28 cellular contexts compared by ENCODE assay signal in the genomic region with DNA sequence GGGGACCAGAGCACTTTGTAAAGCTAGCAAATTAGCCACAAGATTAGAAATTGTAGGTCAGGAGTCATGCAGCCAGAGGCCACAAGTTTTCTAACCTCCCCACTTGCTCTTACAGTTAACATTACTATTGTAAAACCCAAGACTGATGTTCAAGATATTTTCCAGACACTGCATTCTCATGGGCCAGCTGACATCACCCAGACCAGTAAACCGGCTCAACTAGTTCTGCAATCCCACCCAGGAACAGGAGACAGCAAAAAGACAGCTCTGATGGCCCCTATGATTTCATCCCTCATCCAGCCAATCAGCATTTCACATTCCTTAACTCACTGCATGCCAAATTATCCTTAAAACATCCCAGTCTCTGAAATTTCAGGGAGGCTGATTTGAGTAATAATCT.
"Had no signal": no experiment of that assay in that cellular context is flagged by ENCODE, and none has a peak within 500 bp of the region (broad histone marks: within the 10 kb centered on the region; RNA-seq: fewer than 3 reads in every experiment).

No MANE protein-coding gene starts in this region.

- H3K4me1 ChIP-seq: SJSA1 had no signal

- H3K36me3 ChIP-seq: MG63, SJSA1 had no signal

- H3K27me3 ChIP-seq: MG63, SJSA1 had no signal

- H3K9ac ChIP-seq: SK-N-SH had no signal

- H3K4me3 Mint-ChIP-seq: activated CD4-positive, alpha-beta T cell treated with anti-CD3 and anti-CD28 coated beads, Interleukin-2, amount 10 ng/mL, durations not matched to agents 24 days and 14 days; activated CD8-positive, alpha-beta T cell treated with anti-CD3 and anti-CD28 coated beads for 36 hours; activated naive CD4-positive, alpha-beta T cell treated with anti-CD3 and anti-CD28 coated beads for 36 hours; activated T-cell treated with anti-CD3 and anti-CD28 coated beads, Interleukin-2, amount 50 U/mL, for 24 hours; brain; T-helper 1 cell treated with Interleukin-12 subunit alpha and Interleukin-12 subunit beta and Interleukin-4 antibody, amounts not matched to agents 30 μg/mL and 1 μg/mL, for 36 hours; T-helper 2 cell treated with Interferon-gamma antibody and Interleukin-4, amounts not matched to agents 5 μg/mL and 100 μg/mL, for 36 hours had no signal

- H3K4me3 ChIP-seq: MG63, SJSA1 had no signal

- DNase-seq: activated CD4-positive, alpha-beta T cell treated with anti-CD3 and anti-CD28 coated beads, Interleukin-2, amount 10 ng/mL, durations not matched to agents 24 days and 14 days; activated CD4-positive, alpha-beta T cell treated with anti-CD3 and anti-CD28 coated beads, Interleukin-2, amount 50 U/mL, for 4 hours; activated CD8-positive, alpha-beta T cell treated with anti-CD3 and anti-CD28 coated beads for 36 hours; activated gamma-delta T cell; activated naive CD4-positive, alpha-beta T cell treated with anti-CD3 and anti-CD28 coated beads for 36 hours; activated T-cell treated with anti-CD3 and anti-CD28 coated beads, Interleukin-2, amount 50 U/mL, for 24 hours; anterior cingulate cortex; central memory CD4-positive, alpha-beta T cell; Kasumi-1; KG1; MG63; MV-4-11; NCI-H1092; NCI-H1436 treated with DMSO at 0.1 percent for 48 hours; NCI-H1694 treated with DMSO at 0.1 percent for 48 hours; NCI-H2029; NCI-H345; NCI-H524 treated with DMSO at 0.1 percent for 48 hours; SHP77; SK-N-SH had no signal

- H3K27ac ChIP-seq: SJSA1 had no signal

- H3K4me1 Mint-ChIP-seq: activated CD4-positive, alpha-beta T cell treated with anti-CD3 and anti-CD28 coated beads, Interleukin-2, amount 10 ng/mL, durations not matched to agents 24 days and 14 days; brain had no signal

- FAIRE-seq: TTC549 had no signal

- ATAC-seq: activated CD8-positive, alpha-beta T cell treated with anti-CD3 and anti-CD28 coated beads for 36 hours; activated naive CD4-positive, alpha-beta T cell treated with anti-CD3 and anti-CD28 coated beads, Interleukin-2, amount 50 U/mL, for 72 hours; Panc1 had no signal

- H3K36me3 Mint-ChIP-seq: activated naive CD4-positive, alpha-beta T cell treated with anti-CD3 and anti-CD28 coated beads, Interleukin-2, amount 50 U/mL, for 72 hours; brain had no signal

- H3K27me3 Mint-ChIP-seq: activated CD4-positive, alpha-beta T cell treated with anti-CD3 and anti-CD28 coated beads, Interleukin-2, amount 10 ng/mL, durations not matched to agents 24 days and 14 days; activated CD8-positive, alpha-beta T cell treated with anti-CD3 and anti-CD28 coated beads for 36 hours; activated T-cell treated with anti-CD3 and anti-CD28 coated beads, Interleukin-2, amount 50 U/mL, for 24 hours; brain had no signal

- H3K9me3 Mint-ChIP-seq: brain had no signal

- H3K27ac Mint-ChIP-seq: activated CD4-positive, alpha-beta T cell treated with anti-CD3 and anti-CD28 coated beads, Interleukin-2, amount 10 ng/mL, durations not matched to agents 24 days and 14 days; activated CD8-positive, alpha-beta T cell treated with anti-CD3 and anti-CD28 coated beads for 36 hours; activated naive CD4-positive, alpha-beta T cell treated with anti-CD3 and anti-CD28 coated beads for 36 hours; activated naive CD4-positive, alpha-beta T cell treated with anti-CD3 and anti-CD28 coated beads, Interleukin-2, amount 50 U/mL, for 72 hours; activated T-cell treated with anti-CD3 and anti-CD28 coated beads, Interleukin-2, amount 50 U/mL, for 24 hours; activated T-helper 2 cell treated with anti-CD3 and anti-CD28 coated beads, Interferon-gamma antibody, Interleukin-2, Interleukin-4, amounts not matched to agents 10 μg/mL and 5 μg/mL and 100 μg/mL, durations not matched to agents 14 hours and 24 hours and 36 hours; brain; T-helper 1 cell treated with Interleukin-12 subunit alpha and Interleukin-12 subunit beta and Interleukin-4 antibody, amounts not matched to agents 30 μg/mL and 1 μg/mL, for 36 hours; T-helper 2 cell treated with Interferon-gamma antibody and Interleukin-4, amounts not matched to agents 5 μg/mL and 100 μg/mL, for 36 hours had no signal

- H3K4me2 ChIP-seq: SK-N-SH had no signal
